ENCODE assay signal across 8 cellular contexts in the genomic region with DNA sequence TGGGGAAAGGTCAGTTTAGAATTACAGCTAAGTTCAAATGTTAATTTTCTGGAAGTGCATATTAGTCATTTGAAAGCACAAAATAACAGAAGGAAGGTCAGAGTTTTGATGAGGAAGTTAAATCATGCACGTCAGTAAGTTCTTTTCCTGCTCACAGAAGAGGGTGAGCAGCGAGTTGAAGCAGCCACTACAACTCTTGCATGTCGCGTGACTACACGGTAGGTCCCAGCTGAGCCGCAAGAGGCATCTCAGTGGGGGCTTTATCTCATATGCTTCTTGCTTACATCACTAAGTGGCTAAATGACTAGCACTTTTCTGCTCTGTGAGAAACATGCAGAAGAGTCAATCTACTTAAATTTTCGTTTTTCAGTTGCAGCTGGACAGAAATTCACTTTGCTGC. TPM values are rescaled to one million over a fixed set of nuclear protein-coding genes. Genes with fewer than 3 reads are reported as not detected.
DNase-seq lines count a peak whose midpoint lies in the region; ATAC-seq and TF ChIP-seq lines count a peak whose summit lies in the region.

No MANE protein-coding gene starts in this region.

- no peaks in the 10 kb centered on the region for H3K9me3 ChIP-seq in Caco-2

- TF ChIP-seq CTCF in GM10266 (IDR thresholded peaks at IDR 0.05; ENCODE audit: control insufficient read depth, insufficient read depth, low read depth, missing control alignments), result no peak
- no peak for TF ChIP-seq CTCF in Caco-2 (IDR thresholded peaks at IDR 0.05; ENCODE audit: insufficient read depth in 1 of 2, low read depth in 1 of 2, low read length in 1 of 2, severe bottlenecking in 1 of 2, unreplicated experiment in 1 of 2)

- CTCF ChIA-PET in Caco-2 (lab: Charles Lee), result no interaction called here

- H3K27me3 ChIP-seq in Caco-2 (replicated peaks; ENCODE audit: control insufficient read depth, insufficient read depth, low read length), result no peaks in the 10 kb centered on the region; the same call in 1 of the 2 replicates

- H3K4me3 Mint-ChIP-seq in activated T-helper 17 cell treated with anti-CD3 and anti-CD28 coated beads, Interleukin-2, amount 50 U/mL, for 72 hours, result peak overlapping the region; percentile 23
- no peak overlapping the region for H3K4me3 Mint-ChIP-seq in Caco-2 (ENCODE audit: unreplicated experiment)

- peak overlapping the region; percentile 0 for H3K27ac Mint-ChIP-seq in activated T-helper 17 cell treated with anti-CD3 and anti-CD28 coated beads, Interleukin-2, amount 50 U/mL, for 72 hours
- no peak overlapping the region for H3K27ac Mint-ChIP-seq in Caco-2 (ENCODE audit: unreplicated experiment)

- peaks cover 9% of the 10 kb centered on the region for H3K4me1 Mint-ChIP-seq in activated T-helper 17 cell treated with anti-CD3 and anti-CD28 coated beads, Interleukin-2, amount 50 U/mL, for 72 hours
- no peaks in the 10 kb centered on the region for H3K4me1 Mint-ChIP-seq in Caco-2 (ENCODE audit: low read depth, unreplicated experiment)

- no peaks in the 10 kb centered on the region for H3K36me3 Mint-ChIP-seq in activated T-helper 17 cell treated with anti-CD3 and anti-CD28 coated beads, Interleukin-2, amount 50 U/mL, for 72 hours (ENCODE audit: low read depth)
- H3K36me3 Mint-ChIP-seq in Caco-2 (ENCODE audit: insufficient read depth, unreplicated experiment), result no peaks in the 10 kb centered on the region

- H3K4me1 ChIP-seq in Caco-2, result no peaks in the 10 kb centered on the region

- POLR2A ChIA-PET in Caco-2 (lab: Charles Lee), result no interaction called here

- DNase-seq in GM10266 (ENCODE audit: extremely low spot score), result peak; percentile 82
- peak; percentile 35 for DNase-seq in pons (ENCODE audit: low spot score)
- DNase-seq in Caco-2, result no peak
- DNase-seq in superior temporal gyrus (ENCODE audit: extremely low spot score), result no peak
- no peak for DNase-seq in COLO668 (lab: John Stamatoyannopoulos, UW; ENCODE audit: unreplicated experiment)

- no TSS peak for BruUV-seq in Caco-2 (replicated peaks; lab: Mats Ljungman, UMichigan)

- no peaks in the 10 kb centered on the region for H3K9me3 Mint-ChIP-seq in activated T-helper 17 cell treated with anti-CD3 and anti-CD28 coated beads, Interleukin-2, amount 50 U/mL, for 72 hours
- H3K9me3 Mint-ChIP-seq in Caco-2 (ENCODE audit: unreplicated experiment), result no peaks in the 10 kb centered on the region

- intact Hi-C loops in Caco-2 (cut with micrococcal nuclease; ENCODE audit: unreplicated experiment), result no loop called here

- ATAC-seq in GM19468 (IDR thresholded peaks at IDR 0.05; ENCODE audit: extremely low read depth, unreplicated experiment) (peak; percentile 82), HG03469 (IDR thresholded peaks at IDR 0.05; ENCODE audit: unreplicated experiment) (peak; percentile 86)
- ATAC-seq in activated T-helper 17 cell treated with anti-CD3 and anti-CD28 coated beads, Interleukin-2, amount 50 U/mL, for 72 hours (replicated peaks), result peak; percentile 87

- H3K36me3 ChIP-seq in Caco-2 (ENCODE audit: control insufficient read depth, insufficient read depth, low read length), result no peaks in the 10 kb centered on the region

- H3K4me3 ChIP-seq in Caco-2 (ENCODE audit: low read depth, low read length), result no peak overlapping the region

- H3K27me3 Mint-ChIP-seq in activated T-helper 17 cell treated with anti-CD3 and anti-CD28 coated beads, Interleukin-2, amount 50 U/mL, for 72 hours, result peaks cover 6% of the 10 kb centered on the region
- no peaks in the 10 kb centered on the region for H3K27me3 Mint-ChIP-seq in Caco-2 (ENCODE audit: insufficient read depth, unreplicated experiment)

RNA-seq across cellular contexts. Expression of a gene that starts 21.3 kb away (rescaled TPM):
- total RNA-seq in activated T-helper 17 cell treated with anti-CD3 and anti-CD28 coated beads, Interleukin-2, amount 50 U/mL, for 72 hours, result 10 to 100 TPM; 64.1 to 78.5 TPM
- 60.3 and 74.7 TPM in 2 replicates for total RNA-seq in Caco-2 (2022)

RNA-seq across cellular contexts. Expression of a gene that starts 33.9 kb away (rescaled TPM):
- total RNA-seq in activated T-helper 17 cell treated with anti-CD3 and anti-CD28 coated beads, Interleukin-2, amount 50 U/mL, for 72 hours, result not detected
- not detected in 2 replicates for total RNA-seq in Caco-2 (2022)

Comparison
In these comparisons a context has a peak if more than half of its experiments do, and no peak if none do; other contexts are left out.
1. DNase-seq: peak in GM10266 (single experiment) and pons (single experiment); none in Caco-2 (0 of 2), superior temporal gyrus (single experiment) and COLO668 (single experiment).
2. Peak in every context shown above with its lines, with median percentiles within 50 percentile points of each other: ATAC-seq.